10 cellular contexts compared by ENCODE assay signal in the genomic region with DNA sequence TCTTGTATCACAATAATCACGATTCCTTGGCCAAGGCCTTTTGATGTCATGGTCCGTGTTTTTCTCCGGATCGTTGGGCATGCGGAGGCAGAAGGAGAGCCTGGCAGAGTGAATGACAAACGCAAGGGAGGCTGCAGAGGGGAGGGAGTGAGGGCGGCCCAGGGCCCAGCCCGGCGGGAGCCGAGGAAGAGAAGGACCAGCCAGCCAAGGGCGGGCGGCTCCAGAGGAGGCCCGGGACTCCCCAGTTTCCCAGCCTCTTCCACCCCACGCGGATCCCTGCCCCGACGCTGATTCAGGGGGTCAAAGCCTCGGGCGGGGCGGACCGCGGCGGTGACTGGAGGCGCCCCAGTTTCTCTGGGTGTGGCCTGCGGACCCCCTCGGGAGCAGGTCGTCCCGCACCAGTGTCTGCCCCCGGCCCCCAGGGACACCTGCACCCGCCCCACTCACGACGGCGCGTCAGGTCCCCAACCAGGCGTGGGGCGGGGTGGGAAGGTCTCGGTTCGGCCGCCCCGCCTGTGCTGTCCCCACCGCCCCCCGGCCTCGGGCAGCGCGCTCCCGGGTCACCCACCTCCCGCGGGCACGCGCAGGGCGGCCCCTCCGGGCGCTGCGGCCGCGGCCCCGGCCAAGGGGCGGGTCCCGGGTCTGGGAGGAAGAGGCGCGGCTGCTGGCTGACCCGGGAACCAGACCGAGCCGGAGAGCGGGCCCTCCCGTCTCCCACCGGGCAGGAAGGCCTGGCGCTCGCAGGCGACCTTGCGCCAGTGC. TPM values are rescaled to one million over a fixed set of nuclear protein-coding genes. Genes with fewer than 3 reads are reported as not detected.
DNase-seq lines count a peak whose midpoint lies in the region; ATAC-seq and TF ChIP-seq lines count a peak whose summit lies in the region.
"Not testable (repeated sequence)": the region's sequence is repeated elsewhere in the genome, so short reads cannot be mapped to it uniquely, and the experiment has no call there.
"Had no signal": no experiment of that assay in that cellular context is flagged by ENCODE, and none has a peak within 500 bp of the region (broad histone marks: within the 10 kb centered on the region; RNA-seq: fewer than 3 reads in every experiment).

No MANE protein-coding gene starts in this region.

- not testable (repeated sequence) for TF ChIP-seq EP300 in suprapubic skin (IDR thresholded peaks at IDR 0.05)

- intact Hi-C loops in Calu3 (cut with micrococcal nuclease; ENCODE audit: unreplicated experiment); dendritic cell treated with granulocyte-macrophage colony-stimulating factor and Interleukin-4, amounts not matched to agents 40 ng/mL and 50 ng/mL, for 4 days (cut with micrococcal nuclease); heart right ventricle (cut with DNase I): not testable (repeated sequence)

- CTCF ChIA-PET in Calu3 (lab: Charles Lee) = not testable (repeated sequence)

- peak overlapping the region; percentile 38 to 62 (median 52) for H3K4me3 ChIP-seq in heart right ventricle
- not testable (repeated sequence) for H3K4me3 ChIP-seq in lung
- peak overlapping the region; percentile 50 for H3K4me3 ChIP-seq in suprapubic skin

- H3K9me3 Mint-ChIP-seq in Calu3 (ENCODE audit: low read depth, unreplicated experiment); activated T-cell treated with anti-CD3 and anti-CD28 coated beads, Interleukin-2, amount 50 U/mL, for 4 hours; dendritic cell treated with granulocyte-macrophage colony-stimulating factor and Interleukin-4, amounts not matched to agents 40 ng/mL and 50 ng/mL, for 4 days; progenitor cell of endocrine pancreas (ENCODE audit: low read depth): not testable (repeated sequence)

- not testable (repeated sequence) for H3K36me3 ChIP-seq in heart right ventricle; lung (ENCODE audit: control insufficient read depth in 2 of 2, insufficient read depth in 2 of 2, low read length in 2 of 2); suprapubic skin

- peak overlapping the region; percentile 70 to 93 (median 84) for H3K27ac ChIP-seq in heart right ventricle
- H3K27ac ChIP-seq in lung (ENCODE audit: low read depth in 1 of 2, low read length in 1 of 2) = peak overlapping the region in 1 of 2 donors; percentile 55
- H3K27ac ChIP-seq in suprapubic skin = peak overlapping the region; percentile 10

- not testable (repeated sequence) for H3K9me3 ChIP-seq in heart right ventricle; lung (ENCODE audit: control insufficient read depth in 2 of 2, insufficient read depth in 1 of 2, low read length in 1 of 2); suprapubic skin

- H3K27ac Mint-ChIP-seq in Calu3 (ENCODE audit: unreplicated experiment); progenitor cell of endocrine pancreas: not testable (repeated sequence)
- peak overlapping the region; percentile 72 for H3K27ac Mint-ChIP-seq in dendritic cell treated with granulocyte-macrophage colony-stimulating factor and Interleukin-4, amounts not matched to agents 40 ng/mL and 50 ng/mL, for 4 days

- not testable (repeated sequence) for TF ChIP-seq CTCF in Calu3 (IDR thresholded peaks at IDR 0.05; ENCODE audit: unreplicated experiment); heart right ventricle (IDR thresholded peaks at IDR 0.05); lung (IDR thresholded peaks at IDR 0.05; ENCODE audit: control extremely low read depth, extremely low read depth); progenitor cell of endocrine pancreas (IDR thresholded peaks at IDR 0.05; ENCODE audit: unreplicated experiment); suprapubic skin (IDR thresholded peaks at IDR 0.05)

- not testable (repeated sequence) for H3K36me3 Mint-ChIP-seq in Calu3 (ENCODE audit: insufficient read depth, unreplicated experiment); activated T-cell treated with anti-CD3 and anti-CD28 coated beads, Interleukin-2, amount 50 U/mL, for 4 hours (ENCODE audit: insufficient read depth); dendritic cell treated with granulocyte-macrophage colony-stimulating factor and Interleukin-4, amounts not matched to agents 40 ng/mL and 50 ng/mL, for 4 days (ENCODE audit: low read depth); progenitor cell of endocrine pancreas (ENCODE audit: insufficient read depth)

- peak; percentile 50 for ATAC-seq in HG03460 (IDR thresholded peaks at IDR 0.05; ENCODE audit: unreplicated experiment)
- peak; percentile 31 to 37 for ATAC-seq in activated T-cell treated with anti-CD3 and anti-CD28 coated beads, Interleukin-2, amount 50 U/mL, for 4 hours
- peak; percentile 91 to 97 (median 94) for ATAC-seq in heart right ventricle
- ATAC-seq in lung (ENCODE audit: insufficient read depth, low FRiP score) = peak; percentile 92

- WGBS in heart right ventricle, 2 donors = 0 to 1% methylated on average over 13 to 25 of the region's 71 CpGs
- 3 to 15% methylated on average over 5 to 27 of the region's 71 CpGs for WGBS in lung, 2 donors
- no CpG with 5 or more reads among the region's 71 CpGs for WGBS in suprapubic skin

- not testable (repeated sequence) for BruUV-seq in Calu3 (replicated peaks; lab: Mats Ljungman, UMichigan)

- not testable (repeated sequence) for TF ChIP-seq POLR2A in suprapubic skin (IDR thresholded peaks at IDR 0.05)

- H3K27me3 ChIP-seq in heart right ventricle; lung (ENCODE audit: control insufficient read depth, insufficient read depth); suprapubic skin: not testable (repeated sequence)

- not testable (repeated sequence) for H3K4me1 ChIP-seq in heart right ventricle; lung (ENCODE audit: control insufficient read depth in 2 of 2, insufficient read depth in 2 of 2, low read length in 2 of 2); suprapubic skin

- not testable (repeated sequence) for H3K4me1 Mint-ChIP-seq in Calu3 (ENCODE audit: low read depth, unreplicated experiment); activated T-cell treated with anti-CD3 and anti-CD28 coated beads, Interleukin-2, amount 50 U/mL, for 4 hours (ENCODE audit: low read depth); dendritic cell treated with granulocyte-macrophage colony-stimulating factor and Interleukin-4, amounts not matched to agents 40 ng/mL and 50 ng/mL, for 4 days (ENCODE audit: low read depth); progenitor cell of endocrine pancreas (ENCODE audit: low read depth)

- not testable (repeated sequence) for H3K27me3 Mint-ChIP-seq in Calu3 (ENCODE audit: unreplicated experiment); activated T-cell treated with anti-CD3 and anti-CD28 coated beads, Interleukin-2, amount 50 U/mL, for 4 hours (ENCODE audit: low read depth); dendritic cell treated with granulocyte-macrophage colony-stimulating factor and Interleukin-4, amounts not matched to agents 40 ng/mL and 50 ng/mL, for 4 days; progenitor cell of endocrine pancreas

- peak; percentile 31 for DNase-seq in Calu3
- not testable (repeated sequence) for DNase-seq in activated T-cell treated with anti-CD3 and anti-CD28 coated beads, Interleukin-2, amount 50 U/mL, for 4 hours; lung (ENCODE audit: low spot score); suprapubic skin (ENCODE audit: low spot score in 2 of 2)
- peak in 1 of 2 donors; percentile 69 for DNase-seq in heart right ventricle
- peak; percentile 42 for DNase-seq in progenitor cell of endocrine pancreas (ENCODE audit: low spot score, unreplicated experiment)

- H3K4me3 Mint-ChIP-seq in Calu3 (ENCODE audit: low read depth, unreplicated experiment) = peak overlapping the region; percentile 52
- H3K4me3 Mint-ChIP-seq in activated T-cell treated with anti-CD3 and anti-CD28 coated beads, Interleukin-2, amount 50 U/mL, for 4 hours; progenitor cell of endocrine pancreas (ENCODE audit: low read depth): not testable (repeated sequence)
- peak overlapping the region; percentile 71 for H3K4me3 Mint-ChIP-seq in dendritic cell treated with granulocyte-macrophage colony-stimulating factor and Interleukin-4, amounts not matched to agents 40 ng/mL and 50 ng/mL, for 4 days

RNA-seq across cellular contexts. Expression of a gene that starts 14.5 kb away (rescaled TPM):
- total RNA-seq in Calu3 (2022) (1.3 and 3.6 TPM in 2 replicates), heart right ventricle (under 1 TPM in 5 of 10 donors, not detected in 5; 0.41 to 0.77 (median 0.53) TPM), lung (1 to 10 TPM in 1 of 2 donors, not detected in 1; 1.9 TPM), progenitor cell of endocrine pancreas (3.0 and 3.5 TPM in 2 replicates), suprapubic skin (under 1 TPM in 1 of 4 donors, not detected in 3; 0.72 TPM)
- 1 to 10 TPM in 1 of 3 donors, under 1 TPM in 2; 0.25 to 1.1 (median 0.79) TPM for total RNA-seq in activated T-cell treated with anti-CD3 and anti-CD28 coated beads, Interleukin-2, amount 50 U/mL, for 4 hours
- polyA plus RNA-seq in heart right ventricle (under 1 TPM; 0.29 TPM), lung (under 1 TPM; 0.65 to 0.77 TPM)

RNA-seq across cellular contexts. Expression of a gene that starts 30.7 kb away (rescaled TPM):
- total RNA-seq in Calu3 (2022) (14.4 and 16.3 TPM in 2 replicates), heart right ventricle (1 to 10 TPM in 6 of 10 donors, under 1 TPM in 2, not detected in 2; 0.49 to 2.1 (median 1.4) TPM), lung (1 to 10 TPM; 2.7 to 4.0 TPM), progenitor cell of endocrine pancreas (8.0 and 8.6 TPM in 2 replicates), suprapubic skin (1 to 10 TPM; 2.1 to 6.7 (median 3.3) TPM)
- total RNA-seq in activated T-cell treated with anti-CD3 and anti-CD28 coated beads, Interleukin-2, amount 50 U/mL, for 4 hours = 1 to 10 TPM in 2 of 3 donors, not detected in 1; 1.4 to 2.7 TPM
- polyA plus RNA-seq in heart right ventricle (10 to 100 TPM in 1 of 2 donors, 1 to 10 TPM in 1; 3.8 to 14.9 TPM), lung (10 to 100 TPM in 1 of 2 donors, 1 to 10 TPM in 1; 4.2 to 32.0 TPM)
- polyA plus RNA-seq: neural cell, SK-N-SH had no signal

Comparison
In these comparisons a context has a peak if more than half of its experiments do, and no peak if none do; other contexts are left out.
1. ATAC-seq: peak in every context shown above with its lines; median percentile 94 in heart right ventricle; 92 in lung; 50 in HG03460; 34 in activated T-cell treated with anti-CD3 and anti-CD28 coated beads, Interleukin-2, amount 50 U/mL, for 4 hours.